ENCODE assay signal across 7 cellular contexts in the genomic region with DNA sequence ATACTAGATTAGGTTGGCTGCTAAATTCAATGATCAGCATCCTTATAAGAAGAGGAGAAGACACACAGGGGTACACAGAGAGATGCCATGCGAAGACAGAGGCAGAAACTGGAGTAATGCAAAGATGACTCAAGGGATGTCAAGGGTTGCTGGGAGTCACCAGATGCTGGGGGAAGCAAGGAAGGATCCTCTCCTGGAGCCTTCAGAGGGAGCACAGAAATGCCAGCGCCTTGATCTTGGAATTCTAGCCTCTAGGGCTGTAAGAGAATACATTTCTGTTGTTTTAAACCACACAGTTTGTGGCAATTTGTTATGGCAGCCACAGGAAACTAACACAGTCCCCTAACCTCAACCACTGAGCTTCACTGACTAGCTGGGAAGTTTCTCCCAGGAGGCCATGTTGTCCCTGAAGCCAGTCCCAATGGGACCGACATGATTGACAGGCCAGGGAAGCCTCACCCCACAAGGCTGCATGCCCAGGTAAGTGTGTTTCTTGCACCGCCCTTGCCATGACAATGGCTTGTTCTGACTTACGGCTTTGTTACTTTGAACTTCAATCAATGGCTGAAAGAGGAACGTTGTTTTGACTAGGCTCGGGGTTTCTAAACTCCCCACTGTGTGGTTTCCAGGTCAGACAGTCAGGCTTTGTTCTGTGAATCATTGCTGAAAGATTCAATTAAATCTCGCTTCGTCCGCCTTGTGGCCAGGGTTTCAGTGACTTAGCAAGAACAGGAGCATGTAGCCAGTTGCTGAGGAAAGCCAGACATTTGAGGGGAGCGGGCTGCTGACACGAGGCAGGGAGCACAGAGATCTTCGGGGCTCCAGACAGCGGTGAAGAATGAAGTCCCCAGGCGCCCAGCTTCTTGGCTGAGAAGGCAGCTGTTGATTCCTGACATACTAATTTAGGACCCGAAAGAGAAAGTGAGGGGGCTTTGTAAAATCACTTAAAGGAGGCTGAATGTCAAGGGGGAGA.
DNase-seq lines count a peak whose midpoint lies in the region; ATAC-seq and TF ChIP-seq lines count a peak whose summit lies in the region.

No MANE protein-coding gene starts in this region.

- H3K9me3 ChIP-seq in psoas muscle (no peaks in the 10 kb centered on the region), BE2C (no peaks in the 10 kb centered on the region)

- no peak overlapping the region for H3K27ac ChIP-seq in psoas muscle

- no peak for TF ChIP-seq CTCF in psoas muscle (IDR thresholded peaks at IDR 0.05)
- no peak for TF ChIP-seq CTCF in BE2C (IDR thresholded peaks at IDR 0.05; ENCODE audit: low read depth, low read length)

- H3K27me3 Mint-ChIP-seq in activated CD4-positive, alpha-beta T cell treated with anti-CD3 and anti-CD28 coated beads, Interleukin-2, amount 10 ng/mL, durations not matched to agents 24 days and 14 days = no peaks in the 10 kb centered on the region

- no peaks in the 10 kb centered on the region for H3K9me3 Mint-ChIP-seq in activated CD4-positive, alpha-beta T cell treated with anti-CD3 and anti-CD28 coated beads, Interleukin-2, amount 10 ng/mL, durations not matched to agents 24 days and 14 days

- H3K27ac Mint-ChIP-seq in activated CD4-positive, alpha-beta T cell treated with anti-CD3 and anti-CD28 coated beads, Interleukin-2, amount 10 ng/mL, durations not matched to agents 24 days and 14 days = peak overlapping the region; percentile 97

- intact Hi-C loops in activated CD4-positive, alpha-beta T cell treated with anti-CD3 and anti-CD28 coated beads, Interleukin-2, amount 10 ng/mL, durations not matched to agents 24 days and 14 days (cut with micrococcal nuclease) = loop anchor here (1.0 to 10.0 kb wide), 10 partner anchors 20 to 418 kb away; no protein-coding TSS in a partner anchor
- intact Hi-C loops in psoas muscle (cut with DNase I) = no loop called here

- H3K4me1 ChIP-seq in psoas muscle (peaks cover 3% of the 10 kb centered on the region), BE2C (no peaks in the 10 kb centered on the region)

- 66 to 68% (median 66%) methylated on average over 16 of the region's 16 CpGs for WGBS in psoas muscle, 3 donors

- DNase-seq in activated CD4-positive, alpha-beta T cell treated with anti-CD3 and anti-CD28 coated beads, Interleukin-2, amount 10 ng/mL, durations not matched to agents 24 days and 14 days = peak; percentile 90
- DNase-seq in fibroblast of gingiva (ENCODE audit: low read depth) (peak; percentile 17), psoas muscle (no peak), BE2C (no peak)
- peak in 3 of 4 experiments; percentile 36 to 66 (median 58) for DNase-seq in stimulated activated CD4-positive, alpha-beta T cell treated with anti-CD3 and anti-CD28 coated beads, Interleukin-1b, Interleukin-23, amount 100 ng/mL, for 24 hours (ENCODE audit: low read depth in 4 of 4, low spot score in 1 of 4)

- no peak overlapping the region for H3K4me3 ChIP-seq in psoas muscle
- no peak overlapping the region for H3K4me3 ChIP-seq in BE2C (ENCODE audit: low read depth, low read length)

- peaks cover 30% of the 10 kb centered on the region for H3K36me3 Mint-ChIP-seq in activated CD4-positive, alpha-beta T cell treated with anti-CD3 and anti-CD28 coated beads, Interleukin-2, amount 10 ng/mL, durations not matched to agents 24 days and 14 days (ENCODE audit: low read depth)

- H3K27me3 ChIP-seq in psoas muscle (ENCODE audit: insufficient read depth in 3 of 3, low read length in 2 of 3) (no peaks in the 10 kb centered on the region), BE2C (no peaks in the 10 kb centered on the region)

- peaks cover 0 to 42% of the 10 kb centered on the region in 2 donors for H3K36me3 ChIP-seq in psoas muscle (ENCODE audit: insufficient read depth in 1 of 2, low read depth in 1 of 2)
- no peaks in the 10 kb centered on the region for H3K36me3 ChIP-seq in BE2C

- H3K4me1 Mint-ChIP-seq in activated CD4-positive, alpha-beta T cell treated with anti-CD3 and anti-CD28 coated beads, Interleukin-2, amount 10 ng/mL, durations not matched to agents 24 days and 14 days = peaks cover 84% of the 10 kb centered on the region

- peak overlapping the region; percentile 86 for H3K4me3 Mint-ChIP-seq in activated CD4-positive, alpha-beta T cell treated with anti-CD3 and anti-CD28 coated beads, Interleukin-2, amount 10 ng/mL, durations not matched to agents 24 days and 14 days

- ATAC-seq in GM19372 (IDR thresholded peaks at IDR 0.05; ENCODE audit: low read depth, unreplicated experiment) (peak; percentile 65), HG03196 (IDR thresholded peaks at IDR 0.05; ENCODE audit: unreplicated experiment) (peak; percentile 72), psoas muscle (no peak)

Comparison
In these comparisons a context has a peak if more than half of its experiments do, and no peak if none do; other contexts are left out.
1. ATAC-seq: peak in GM19372 (single experiment) and HG03196 (single experiment); none in psoas muscle (0 of 4).
2. DNase-seq: peak in activated CD4-positive, alpha-beta T cell treated with anti-CD3 and anti-CD28 coated beads, Interleukin-2, amount 10 ng/mL, durations not matched to agents 24 days and 14 days (single experiment), fibroblast of gingiva (single experiment) and stimulated activated CD4-positive, alpha-beta T cell treated with anti-CD3 and anti-CD28 coated beads, Interleukin-1b, Interleukin-23, amount 100 ng/mL, for 24 hours (3 of 4); none in psoas muscle (0 of 2) and BE2C (single experiment).